ENCODE assay signal across 22 cellular contexts in genomic region chr12:58819945-58820344, GRCh38.
A peak's percentile ranks its signal among the peaks of the same experiment; 100 is the strongest.
DNase-seq lines count a peak whose midpoint lies in the region; ATAC-seq and TF ChIP-seq lines count a peak whose summit lies in the region.
"Had no signal": no experiment of that assay in that cellular context is flagged by ENCODE, and none has a peak within 500 bp of the region (broad histone marks: within the 10 kb centered on the region; RNA-seq: fewer than 3 reads in every experiment).

No MANE protein-coding gene starts in this region.

- no peaks in the 10 kb centered on the region for H3K9me3 ChIP-seq in HEK293 (ENCODE audit: control insufficient read depth, insufficient read depth, low read depth, low read length)
- no peaks in the 10 kb centered on the region for H3K9me3 ChIP-seq in parathyroid adenoma (ENCODE audit: control insufficient read depth, low read length)
- H3K9me3 ChIP-seq: gastrocnemius medialis had no signal

- no peaks in the 10 kb centered on the region for H3K27me3 ChIP-seq in parathyroid adenoma (ENCODE audit: control insufficient read depth, insufficient read depth, low read length)
- H3K27me3 ChIP-seq: gastrocnemius medialis had no signal

- H3K4me3 Mint-ChIP-seq in brain = no peak overlapping the region
- no peak overlapping the region for H3K4me3 Mint-ChIP-seq in stimulated activated naive CD8-positive, alpha-beta T cell treated with anti-CD3 and anti-CD28 coated beads, Interleukin-15, amount 100 ng/mL, for 72 hours
- H3K4me3 Mint-ChIP-seq: activated CD8-positive, alpha-beta T cell treated with anti-CD3 and anti-CD28 coated beads, Interleukin-2, amount 10 ng/mL, durations not matched to agents 7 days and 5 days; activated naive CD4-positive, alpha-beta T cell treated with anti-CD3 and anti-CD28 coated beads, Interleukin-2, amount 10 ng/mL, durations not matched to agents 7 days and 5 days; activated T-cell treated with anti-CD3 and anti-CD28 coated beads, Interleukin-2, amount 50 U/mL, for 24 hours; CD14-positive monocyte; naive thymus-derived CD8-positive, alpha-beta T cell; stimulated activated memory B cell treated with anti-CD40 and anti-IgM and Interleukin-4, amounts not matched to agents 10 μg/mL and 1 μg/mL and 100 μg/mL, for 72 hours; T-cell had no signal

- POLR2A ChIA-PET in HEK293 (lab: Yijun Ruan, JAX) = no interaction called here

- no peak for ATAC-seq in stimulated activated naive CD8-positive, alpha-beta T cell treated with anti-CD3 and anti-CD28 coated beads, Interleukin-15, amount 100 ng/mL, for 72 hours
- no peak for ATAC-seq in GM21576 (IDR thresholded peaks at IDR 0.05; ENCODE audit: unreplicated experiment)
- ATAC-seq: activated CD8-positive, alpha-beta T cell treated with anti-CD3 and anti-CD28 coated beads, Interleukin-2, amount 10 ng/mL, durations not matched to agents 7 days and 5 days; gastrocnemius medialis; naive thymus-derived CD8-positive, alpha-beta T cell; T-cell had no signal

- H3K79me2 ChIP-seq in parathyroid adenoma = no peaks in the 10 kb centered on the region

- peaks cover 6% of the 10 kb centered on the region for H3K4me1 Mint-ChIP-seq in brain
- H3K4me1 Mint-ChIP-seq in stimulated activated naive CD8-positive, alpha-beta T cell treated with anti-CD3 and anti-CD28 coated beads, Interleukin-15, amount 100 ng/mL, for 72 hours = no peaks in the 10 kb centered on the region
- H3K4me1 Mint-ChIP-seq: activated naive CD4-positive, alpha-beta T cell treated with anti-CD3 and anti-CD28 coated beads, Interleukin-2, amount 10 ng/mL, durations not matched to agents 7 days and 5 days; CD14-positive monocyte; naive thymus-derived CD8-positive, alpha-beta T cell; stimulated activated memory B cell treated with anti-CD40 and anti-IgM and Interleukin-4, amounts not matched to agents 10 μg/mL and 1 μg/mL and 100 μg/mL, for 72 hours; T-cell had no signal

- peak; percentile 59 for DNase-seq in left kidney (ENCODE audit: low read depth, low spot score)
- no peak for DNase-seq in stimulated activated naive CD8-positive, alpha-beta T cell treated with anti-CD3 and anti-CD28 coated beads, Interleukin-15, amount 100 ng/mL, for 72 hours
- DNase-seq in inferior parietal cortex (ENCODE audit: extremely low spot score) = no peak
- no peak for DNase-seq in activated CD4-positive, CD25-positive, alpha-beta regulatory T cell (lab: John Stamatoyannopoulos, UW)
- DNase-seq: activated CD4-positive, alpha-beta T cell treated with anti-CD3 and anti-CD28 coated beads for 1 hour; activated CD8-positive, alpha-beta T cell treated with anti-CD3 and anti-CD28 coated beads, Interleukin-2, amount 10 ng/mL, durations not matched to agents 7 days and 5 days; activated naive CD4-positive, alpha-beta T cell treated with anti-CD3 and anti-CD28 coated beads, Interleukin-2, amount 10 ng/mL, durations not matched to agents 7 days and 5 days; activated T-cell treated with anti-CD3 and anti-CD28 coated beads, Interleukin-2, amount 50 U/mL, for 24 hours; gastrocnemius medialis; kidney glomerular epithelial cell; naive thymus-derived CD8-positive, alpha-beta T cell; NCI-H1092 treated with DMSO at 0.1 percent for 48 hours; NCI-H2029; NCI-H446 treated with DMSO at 0.1 percent for 48 hours; stimulated activated CD4-positive, alpha-beta T cell treated with anti-CD3 and anti-CD28 coated beads, Interleukin-2, amount 100 ng/mL, for 24 hours; T-cell had no signal

- H3K27me3 Mint-ChIP-seq in brain = peaks cover 4% of the 10 kb centered on the region
- H3K27me3 Mint-ChIP-seq in stimulated activated naive CD8-positive, alpha-beta T cell treated with anti-CD3 and anti-CD28 coated beads, Interleukin-15, amount 100 ng/mL, for 72 hours = no peaks in the 10 kb centered on the region
- H3K27me3 Mint-ChIP-seq: activated naive CD4-positive, alpha-beta T cell treated with anti-CD3 and anti-CD28 coated beads, Interleukin-2, amount 10 ng/mL, durations not matched to agents 7 days and 5 days; activated T-cell treated with anti-CD3 and anti-CD28 coated beads, Interleukin-2, amount 50 U/mL, for 24 hours; stimulated activated memory B cell treated with anti-CD40 and anti-IgM and Interleukin-4, amounts not matched to agents 10 μg/mL and 1 μg/mL and 100 μg/mL, for 72 hours; T-cell had no signal

- peaks cover 0 to 3% (median 1%) of the 10 kb centered on the region in 5 experiments for H3K9me3 Mint-ChIP-seq in brain
- peaks cover 0 to 7% of the 10 kb centered on the region in 2 donors for H3K9me3 Mint-ChIP-seq in stimulated activated naive CD8-positive, alpha-beta T cell treated with anti-CD3 and anti-CD28 coated beads, Interleukin-15, amount 100 ng/mL, for 72 hours
- H3K9me3 Mint-ChIP-seq: activated naive CD4-positive, alpha-beta T cell treated with anti-CD3 and anti-CD28 coated beads, Interleukin-2, amount 10 ng/mL, durations not matched to agents 7 days and 5 days had no signal

- CTCF ChIA-PET in HEK293 (lab: Yijun Ruan, JAX) = no interaction called here

- no peak overlapping the region for H3K4me2 ChIP-seq in parathyroid adenoma (ENCODE audit: low read length)

- H3K4me3 ChIP-seq in HEK293 (ENCODE audit: low read depth, low read length) = no peak overlapping the region
- no peak overlapping the region for H3K4me3 ChIP-seq in parathyroid adenoma (ENCODE audit: low read depth, low read length)
- H3K4me3 ChIP-seq: gastrocnemius medialis had no signal

- TF ChIP-seq CTCF in HEK293 (tag by site-specific recombination; IDR thresholded peaks at IDR 0.05) (no peak), brain (conservative IDR thresholded peaks at IDR 0.05) (no peak), parathyroid adenoma (IDR thresholded peaks at IDR 0.05) (no peak)

- peak overlapping the region in 4 of 5 experiments; percentile 45 to 88 (median 80) for H3K27ac Mint-ChIP-seq in brain
- H3K27ac Mint-ChIP-seq in stimulated activated naive CD8-positive, alpha-beta T cell treated with anti-CD3 and anti-CD28 coated beads, Interleukin-15, amount 100 ng/mL, for 72 hours = no peak overlapping the region
- H3K27ac Mint-ChIP-seq: activated CD8-positive, alpha-beta T cell treated with anti-CD3 and anti-CD28 coated beads, Interleukin-2, amount 10 ng/mL, durations not matched to agents 7 days and 5 days; activated naive CD4-positive, alpha-beta T cell treated with anti-CD3 and anti-CD28 coated beads, Interleukin-2, amount 10 ng/mL, durations not matched to agents 7 days and 5 days; activated T-cell treated with anti-CD3 and anti-CD28 coated beads, Interleukin-2, amount 50 U/mL, for 24 hours; CD14-positive monocyte; naive thymus-derived CD8-positive, alpha-beta T cell; stimulated activated memory B cell treated with anti-CD40 and anti-IgM and Interleukin-4, amounts not matched to agents 10 μg/mL and 1 μg/mL and 100 μg/mL, for 72 hours; T-cell had no signal

- H3K36me3 ChIP-seq in HEK293 (ENCODE audit: control insufficient read depth in 2 of 2, insufficient read depth in 1 of 2, low read length in 2 of 2) (no peaks in the 10 kb centered on the region), parathyroid adenoma (ENCODE audit: control insufficient read depth, insufficient read depth, low read length) (no peaks in the 10 kb centered on the region)
- H3K36me3 ChIP-seq: gastrocnemius medialis had no signal

- H3K9ac ChIP-seq in parathyroid adenoma = no peak overlapping the region

- H3K36me3 Mint-ChIP-seq in brain = no peaks in the 10 kb centered on the region
- H3K36me3 Mint-ChIP-seq: activated naive CD4-positive, alpha-beta T cell treated with anti-CD3 and anti-CD28 coated beads, Interleukin-2, amount 10 ng/mL, durations not matched to agents 7 days and 5 days; CD14-positive monocyte; naive thymus-derived CD8-positive, alpha-beta T cell; stimulated activated memory B cell treated with anti-CD40 and anti-IgM and Interleukin-4, amounts not matched to agents 10 μg/mL and 1 μg/mL and 100 μg/mL, for 72 hours; T-cell had no signal

- H3K27ac ChIP-seq in HEK293 (ENCODE audit: extremely low read depth, low read depth, low read length) = no peak overlapping the region
- no peak overlapping the region for H3K27ac ChIP-seq in parathyroid adenoma
- H3K27ac ChIP-seq: gastrocnemius medialis had no signal

- H3K4me1 ChIP-seq in HEK293 (ENCODE audit: control insufficient read depth, insufficient read depth, low read length) (no peaks in the 10 kb centered on the region), parathyroid adenoma (peaks cover 2% of the 10 kb centered on the region)
- H3K4me1 ChIP-seq: gastrocnemius medialis had no signal

- peak overlapping the region; percentile 21 for H2AFZ ChIP-seq in parathyroid adenoma

TF ChIP-seq in HEK293, 187 proteins besides CTCF, POLR2A, EP300 and RAD21:
- TF ChIP-seq ZBTB21 (tag by site-specific recombination; IDR thresholded peaks at IDR 0.05) = no peak
- TF ChIP-seq, protein P1, sequence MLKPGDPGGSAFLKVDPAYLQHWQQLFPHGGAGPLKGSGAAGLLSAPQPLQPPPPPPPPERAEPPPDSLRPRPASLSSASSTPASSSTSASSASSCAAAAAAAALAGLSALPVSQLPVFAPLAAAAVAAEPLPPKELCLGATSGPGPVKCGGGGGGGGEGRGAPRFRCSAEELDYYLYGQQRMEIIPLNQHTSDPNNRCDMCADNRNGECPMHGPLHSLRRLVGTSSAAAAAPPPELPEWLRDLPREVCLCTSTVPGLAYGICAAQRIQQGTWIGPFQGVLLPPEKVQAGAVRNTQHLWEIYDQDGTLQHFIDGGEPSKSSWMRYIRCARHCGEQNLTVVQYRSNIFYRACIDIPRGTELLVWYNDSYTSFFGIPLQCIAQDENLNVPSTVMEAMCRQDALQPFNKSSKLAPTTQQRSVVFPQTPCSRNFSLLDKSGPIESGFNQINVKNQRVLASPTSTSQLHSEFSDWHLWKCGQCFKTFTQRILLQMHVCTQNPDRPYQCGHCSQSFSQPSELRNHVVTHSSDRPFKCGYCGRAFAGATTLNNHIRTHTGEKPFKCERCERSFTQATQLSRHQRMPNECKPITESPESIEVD (tag by site-specific recombination; IDR thresholded peaks at IDR 0.05) = peak; percentile 36; the same call in 1 of the 2 replicates

Comparison
In these comparisons a context has a peak if more than half of its experiments do, and no peak if none do; other contexts are left out.
1. H3K27ac Mint-ChIP-seq: peak in brain (4 of 5); none in stimulated activated naive CD8-positive, alpha-beta T cell treated with anti-CD3 and anti-CD28 coated beads, Interleukin-15, amount 100 ng/mL, for 72 hours (0 of 2).